Comparison of ENCODE assay signal across 33 cellular contexts in genomic region chr3:195800240-195800639, GRCh38. TPM values are rescaled to one million over a fixed set of nuclear protein-coding genes. Genes with fewer than 3 reads are reported as not detected.
DNase-seq lines count a peak whose midpoint lies in the region; ATAC-seq, FAIRE-seq and TF ChIP-seq lines count a peak whose summit lies in the region.
"Had no signal": no experiment of that assay in that cellular context is flagged by ENCODE, and none has a peak within 500 bp of the region (broad histone marks: within the 10 kb centered on the region; RNA-seq: fewer than 3 reads in every experiment).

No MANE protein-coding gene starts in this region.

- no peak overlapping the region for H3K27ac Mint-ChIP-seq in endodermal cell
- H3K27ac Mint-ChIP-seq: activated CD4-positive, alpha-beta T cell treated with anti-CD3 and anti-CD28 coated beads, Interleukin-2, amount 10 ng/mL, durations not matched to agents 7 days and 5 days; activated CD8-positive, alpha-beta memory T cell treated with anti-CD3 and anti-CD28 coated beads, Interleukin-2, amount 10 ng/mL, durations not matched to agents 7 days and 5 days; B cell; H9; WTC11 had no signal

- no peak for ATAC-seq in gastrocnemius medialis
- ATAC-seq: activated CD8-positive, alpha-beta memory T cell treated with anti-CD3 and anti-CD28 coated beads, Interleukin-2, amount 10 ng/mL, durations not matched to agents 7 days and 5 days; activated T-cell treated with anti-CD3 and anti-CD28 coated beads, Interleukin-2, amount 50 U/mL, for 4 hours; effector memory CD8-positive, alpha-beta T cell; right cardiac atrium; stimulated activated naive CD8-positive, alpha-beta T cell treated with anti-CD3 and anti-CD28 coated beads, Interleukin-15, Interleukin-2, amounts not matched to agents 100 U/mL and 50 U/mL, for 24 hours; upper lobe of right lung; WTC11 had no signal

- no peaks in the 10 kb centered on the region for H3K27me3 ChIP-seq in right atrium auricular region
- no peaks in the 10 kb centered on the region for H3K27me3 ChIP-seq in endodermal cell (ENCODE audit: control insufficient read depth, insufficient read depth, low read length, poor library complexity, severe bottlenecking)
- no peaks in the 10 kb centered on the region for H3K27me3 ChIP-seq in gastrocnemius medialis
- H3K27me3 ChIP-seq: ascending aorta, cardiac muscle cell had no signal

- H3K27me3 Mint-ChIP-seq in endodermal cell (ENCODE audit: insufficient read depth), result peaks cover 6% of the 10 kb centered on the region

- H3K36me3 Mint-ChIP-seq in endodermal cell (ENCODE audit: low read depth), result no peaks in the 10 kb centered on the region
- H3K36me3 Mint-ChIP-seq: WTC11 had no signal

- no peak overlapping the region for H3K4me3 Mint-ChIP-seq in endodermal cell
- H3K4me3 Mint-ChIP-seq: activated CD4-positive, alpha-beta T cell treated with anti-CD3 and anti-CD28 coated beads, Interleukin-2, amount 10 ng/mL, durations not matched to agents 7 days and 5 days; activated CD8-positive, alpha-beta memory T cell treated with anti-CD3 and anti-CD28 coated beads, Interleukin-2, amount 10 ng/mL, durations not matched to agents 7 days and 5 days; activated T-cell treated with anti-CD3 and anti-CD28 coated beads, Interleukin-2, amount 50 U/mL, for 4 hours; B cell; effector memory CD8-positive, alpha-beta T cell; H9; WTC11 had no signal

- TF ChIP-seq POLR2A in gastrocnemius medialis (IDR thresholded peaks at IDR 0.05) (no peak), erythroblast (IDR thresholded peaks at IDR 0.05; ENCODE audit: low read length) (no peak)

- no peak overlapping the region for H3K4me3 ChIP-seq in right atrium auricular region
- H3K4me3 ChIP-seq in endodermal cell (ENCODE audit: low read length), result no peak overlapping the region
- no peak overlapping the region for H3K4me3 ChIP-seq in gastrocnemius medialis
- H3K4me3 ChIP-seq: ascending aorta, cardiac muscle cell, coronary artery, PC-9, spleen, upper lobe of right lung had no signal

- FAIRE-seq in urothelium cell line (lab: Jason Lieb, UNC), result no peak
- FAIRE-seq: GM12892 had no signal

- H3K9me3 Mint-ChIP-seq in endodermal cell, result no peaks in the 10 kb centered on the region
- H3K9me3 Mint-ChIP-seq: activated T-cell treated with anti-CD3 and anti-CD28 coated beads, Interleukin-2, amount 50 U/mL, for 4 hours; effector memory CD8-positive, alpha-beta T cell; H9; WTC11 had no signal

- no peak overlapping the region for H3K27ac ChIP-seq in right atrium auricular region
- no peak overlapping the region for H3K27ac ChIP-seq in endodermal cell (ENCODE audit: low read depth, low read length)
- no peak overlapping the region for H3K27ac ChIP-seq in gastrocnemius medialis
- H3K27ac ChIP-seq: ascending aorta, cardiac muscle cell, coronary artery, PC-9, spleen, upper lobe of right lung had no signal

- no peaks in the 10 kb centered on the region for H3K9me3 ChIP-seq in right atrium auricular region
- H3K9me3 ChIP-seq in endodermal cell (ENCODE audit: control insufficient read depth, low read length), result no peaks in the 10 kb centered on the region
- H3K9me3 ChIP-seq in gastrocnemius medialis, result no peaks in the 10 kb centered on the region
- H3K9me3 ChIP-seq: ascending aorta, spleen, upper lobe of right lung had no signal

- H3K4me1 Mint-ChIP-seq in endodermal cell, result peaks cover 33% of the 10 kb centered on the region

- 89 to 96% methylated on average over 3 to 5 of the region's 6 CpGs for WGBS in endodermal cell (ENCODE audit: insufficient coverage in 1 of 2, insufficient read length in 1 of 2), 2 experiments

- DNase-seq in cardiac septum (ENCODE audit: low spot score) (peak; percentile 39), right atrium auricular region (ENCODE audit: low spot score) (no peak), OCI-M1 (lab: John Stamatoyannopoulos, UW) (peak; percentile 40), endodermal cell (peak; percentile 22), gastrocnemius medialis (no peak), urothelium cell line (ENCODE audit: low spot score) (no peak), erythroblast (lab: John Stamatoyannopoulos, UW) (no peak), ecto neural progenitor cell (ENCODE audit: low spot score) (no peak)
- DNase-seq: activated CD4-positive, alpha-beta T cell treated with anti-CD3 and anti-CD28 coated beads, Interleukin-2, amount 10 ng/mL, durations not matched to agents 7 days and 5 days; activated CD8-positive, alpha-beta memory T cell treated with anti-CD3 and anti-CD28 coated beads, Interleukin-2, amount 10 ng/mL, durations not matched to agents 7 days and 5 days; activated T-cell treated with anti-CD3 and anti-CD28 coated beads, Interleukin-2, amount 50 U/mL, for 4 hours; effector memory CD8-positive, alpha-beta T cell; foreskin fibroblast; H9; Karpas-422; NCI-H1092; NCI-H1694; NCI-H2171; NCI-H510A; PC-9; right cardiac atrium; spleen; stimulated activated CD4-positive, alpha-beta T cell treated with anti-CD3 and anti-CD28 coated beads, Interleukin-2, amount 100 ng/mL, for 24 hours; stimulated activated naive CD8-positive, alpha-beta T cell treated with anti-CD3 and anti-CD28 coated beads, Interleukin-15, Interleukin-2, amounts not matched to agents 100 U/mL and 50 U/mL, for 24 hours; upper lobe of right lung had no signal

- in situ Hi-C loops in gastrocnemius medialis (cut with MboI; ENCODE audit: low sequenced_read_pairs in 4 of 4), result no loop called here

- TF ChIP-seq CTCF in right atrium auricular region (IDR thresholded peaks at IDR 0.05) (no peak), endodermal cell (conservative IDR thresholded peaks at IDR 0.05) (no peak), gastrocnemius medialis (IDR thresholded peaks at IDR 0.05 in 4 of 5, conservative IDR thresholded peaks at IDR 0.05 in 1 of 5) (no peak)

- intact Hi-C loops in cardiac septum (cut with DNase I) (no loop called here), gastrocnemius medialis (cut with DNase I; ENCODE audit: low total_unique reads) (no loop called here)

- H3K9ac ChIP-seq in endodermal cell (ENCODE audit: extremely low read depth, low read length, poor library complexity, severe bottlenecking), result no peak overlapping the region

- no peaks in the 10 kb centered on the region for H3K36me3 ChIP-seq in right atrium auricular region
- no peaks in the 10 kb centered on the region for H3K36me3 ChIP-seq in endodermal cell (ENCODE audit: control insufficient read depth, insufficient read depth, low read length)
- H3K36me3 ChIP-seq in gastrocnemius medialis, result no peaks in the 10 kb centered on the region
- H3K36me3 ChIP-seq: ascending aorta, cardiac muscle cell, spleen, upper lobe of right lung had no signal

- H3K4me1 ChIP-seq in right atrium auricular region (peaks cover 0 to 29% of the 10 kb centered on the region in 2 donors), endodermal cell (ENCODE audit: control insufficient read depth, insufficient read depth, low read length) (no peaks in the 10 kb centered on the region), gastrocnemius medialis (peaks cover 9 to 17% of the 10 kb centered on the region in 2 donors)
- H3K4me1 ChIP-seq: ascending aorta had no signal

RNA-seq across cellular contexts. Expression of gene MUC4, which starts 11.5 kb away (rescaled TPM):
- total RNA-seq in cardiac septum (0.03 TPM), right atrium auricular region (under 1 TPM in 1 of 2 donors, not detected in 1; 0.12 TPM), endodermal cell (1 to 10 TPM in 1 of 2 donors, under 1 TPM in 1; 0.35 to 2.3 TPM), gastrocnemius medialis (under 1 TPM in 1 of 4 donors, not detected in 3; 0.27 TPM)
- polyA plus RNA-seq in endodermal cell (2013, experiment 1 of 2), result 0.18 TPM
- polyA plus RNA-seq in endodermal cell (2013, experiment 2 of 2), result 0.08 TPM
- total RNA-seq: ascending aorta, cardiac muscle cell, liver, mesenteric fat pad, spleen had no signal
- polyA plus RNA-seq: liver had no signal

Comparison
In these comparisons a context has a peak if more than half of its experiments do, and no peak if none do; other contexts are left out.
1. DNase-seq: peak in cardiac septum (single experiment), OCI-M1 (single experiment) and endodermal cell (single experiment); none in right atrium auricular region (single experiment), gastrocnemius medialis (0 of 2), urothelium cell line (single experiment), erythroblast (0 of 2) and ecto neural progenitor cell (single experiment).